In the genomic region with DNA sequence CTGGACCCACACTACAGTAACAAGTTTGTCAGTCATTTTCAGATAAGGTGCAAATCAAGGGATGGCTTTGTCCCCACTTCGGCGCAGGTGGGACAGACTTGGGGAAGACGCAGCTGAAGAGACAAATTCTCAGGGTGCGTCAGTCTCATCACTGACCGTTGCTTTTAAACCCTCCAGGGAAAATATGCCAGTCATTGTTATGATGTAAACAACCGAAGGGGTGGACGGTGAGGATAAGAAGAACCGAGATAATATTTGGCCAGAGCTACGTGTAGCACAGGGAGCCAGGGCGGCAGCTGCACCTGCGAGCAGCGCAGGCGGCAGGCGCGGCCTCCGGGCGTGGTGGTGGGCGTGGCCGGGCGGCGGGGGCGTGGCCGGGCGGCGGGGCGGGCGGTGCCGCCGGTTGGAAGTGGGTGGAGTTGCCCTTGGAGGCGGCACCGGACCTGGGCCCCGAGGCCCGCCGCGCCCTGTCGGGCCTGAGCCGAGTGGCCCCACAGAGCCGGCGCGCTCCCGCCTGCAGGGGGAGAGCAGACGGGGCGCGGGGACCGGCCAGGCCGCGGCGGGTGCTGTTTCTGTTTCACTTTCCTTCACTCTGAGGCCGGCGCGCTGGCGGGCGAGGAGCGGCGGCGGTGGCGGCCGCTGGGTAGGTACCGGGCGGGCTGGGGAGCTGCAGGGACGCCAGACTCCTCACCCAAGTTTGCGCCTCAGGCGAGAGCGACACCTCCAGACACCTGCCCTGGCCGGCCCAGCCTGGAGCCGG, we compare ENCODE assay signal across 1 cellular context.
TF ChIP-seq lines count a peak whose summit lies in the region.

A gene (plus strand): TSS at position 470 of the 760 bp plus-strand sequence. CDS start 2,209 bp downstream, outside the sequence.

TF ChIP-seq in HepG2, 621 proteins besides CTCF, POLR2A, EP300 and RAD21 (continued from another document):
- 0 out of 2 replicates have a peak, but pooled peaks have one; percentile 25 for TF ChIP-seq ELF4 (CRISPR knock-in tag; IDR thresholded peaks at IDR 0.05; ENCODE audit: borderline replicate concordance)
- no peak for TF ChIP-seq MZF1 (CRISPR knock-in tag; IDR thresholded peaks at IDR 0.05; ENCODE audit: borderline replicate concordance)
- no peak for TF ChIP-seq SUZ12 (IDR thresholded peaks at IDR 0.05; ENCODE audit: low read depth, low read length)
- no peak for TF ChIP-seq KLF6 (CRISPR knock-in tag; IDR thresholded peaks at IDR 0.05)
- TF ChIP-seq, protein P1, sequence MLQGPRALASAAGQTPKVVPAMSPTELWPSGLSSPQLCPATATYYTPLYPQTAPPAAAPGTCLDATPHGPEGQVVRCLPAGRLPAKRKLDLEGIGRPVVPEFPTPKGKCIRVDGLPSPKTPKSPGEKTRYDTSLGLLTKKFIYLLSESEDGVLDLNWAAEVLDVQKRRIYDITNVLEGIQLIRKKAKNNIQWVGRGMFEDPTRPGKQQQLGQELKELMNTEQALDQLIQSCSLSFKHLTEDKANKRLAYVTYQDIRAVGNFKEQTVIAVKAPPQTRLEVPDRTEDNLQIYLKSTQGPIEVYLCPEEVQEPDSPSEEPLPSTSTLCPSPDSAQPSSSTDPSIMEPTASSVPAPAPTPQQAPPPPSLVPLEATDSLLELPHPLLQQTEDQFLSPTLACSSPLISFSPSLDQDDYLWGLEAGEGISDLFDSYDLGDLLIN (CRISPR knock-in tag; IDR thresholded peaks at IDR 0.05; ENCODE audit: borderline replicate concordance) = no peak
- no peak for TF ChIP-seq ZNF256 (CRISPR knock-in tag; conservative IDR thresholded peaks at IDR 0.05)
- TF ChIP-seq JDP2 (CRISPR knock-in tag; IDR thresholded peaks at IDR 0.05; ENCODE audit: borderline replicate concordance) = no peak
- TF ChIP-seq ZFP41 (CRISPR knock-in tag; IDR thresholded peaks at IDR 0.05; ENCODE audit: borderline replicate concordance) = no peak
- no peak for TF ChIP-seq NFYC (CRISPR knock-in tag; IDR thresholded peaks at IDR 0.05)
- TF ChIP-seq SMC3 (IDR thresholded peaks at IDR 0.05; ENCODE audit: low read length) = no peak
- no peak for TF ChIP-seq MBD4 (IDR thresholded peaks at IDR 0.05; ENCODE audit: borderline replicate concordance, low read length)
- TF ChIP-seq TCF7 (IDR thresholded peaks at IDR 0.05; ENCODE audit: low read depth) = peak; percentile 60
- peak; percentile 39; the same call in 1 of the 2 replicates for TF ChIP-seq MYC (CRISPR knock-in tag; IDR thresholded peaks at IDR 0.05; ENCODE audit: borderline replicate concordance)
- TF ChIP-seq ZNF382 (CRISPR knock-in tag; IDR thresholded peaks at IDR 0.05; ENCODE audit: borderline replicate concordance) = no peak
- no peak for TF ChIP-seq ZNF644 (CRISPR knock-in tag; IDR thresholded peaks at IDR 0.05; ENCODE audit: low read depth)
- TF ChIP-seq, protein P2, sequence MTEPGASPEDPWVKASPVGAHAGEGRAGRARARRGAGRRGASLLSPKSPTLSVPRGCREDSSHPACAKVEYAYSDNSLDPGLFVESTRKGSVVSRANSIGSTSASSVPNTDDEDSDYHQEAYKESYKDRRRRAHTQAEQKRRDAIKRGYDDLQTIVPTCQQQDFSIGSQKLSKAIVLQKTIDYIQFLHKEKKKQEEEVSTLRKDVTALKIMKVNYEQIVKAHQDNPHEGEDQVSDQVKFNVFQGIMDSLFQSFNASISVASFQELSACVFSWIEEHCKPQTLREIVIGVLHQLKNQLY (CRISPR knock-in tag; IDR thresholded peaks at IDR 0.05) = no peak; the same call in 1 of the 2 replicates
- no peak for TF ChIP-seq ZNF326 (CRISPR knock-in tag; IDR thresholded peaks at IDR 0.05; ENCODE audit: borderline replicate concordance)
- TF ChIP-seq, protein P3, sequence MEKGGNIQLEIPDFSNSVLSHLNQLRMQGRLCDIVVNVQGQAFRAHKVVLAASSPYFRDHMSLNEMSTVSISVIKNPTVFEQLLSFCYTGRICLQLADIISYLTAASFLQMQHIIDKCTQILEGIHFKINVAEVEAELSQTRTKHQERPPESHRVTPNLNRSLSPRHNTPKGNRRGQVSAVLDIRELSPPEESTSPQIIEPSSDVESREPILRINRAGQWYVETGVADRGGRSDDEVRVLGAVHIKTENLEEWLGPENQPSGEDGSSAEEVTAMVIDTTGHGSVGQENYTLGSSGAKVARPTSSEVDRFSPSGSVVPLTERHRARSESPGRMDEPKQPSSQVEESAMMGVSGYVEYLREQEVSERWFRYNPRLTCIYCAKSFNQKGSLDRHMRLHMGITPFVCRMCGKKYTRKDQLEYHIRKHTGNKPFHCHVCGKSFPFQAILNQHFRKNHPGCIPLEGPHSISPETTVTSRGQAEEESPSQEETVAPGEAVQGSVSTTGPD (CRISPR knock-in tag; IDR thresholded peaks at IDR 0.05) = no peak
